Comparison of ENCODE assay signal across 8 cellular contexts in the genomic region with DNA sequence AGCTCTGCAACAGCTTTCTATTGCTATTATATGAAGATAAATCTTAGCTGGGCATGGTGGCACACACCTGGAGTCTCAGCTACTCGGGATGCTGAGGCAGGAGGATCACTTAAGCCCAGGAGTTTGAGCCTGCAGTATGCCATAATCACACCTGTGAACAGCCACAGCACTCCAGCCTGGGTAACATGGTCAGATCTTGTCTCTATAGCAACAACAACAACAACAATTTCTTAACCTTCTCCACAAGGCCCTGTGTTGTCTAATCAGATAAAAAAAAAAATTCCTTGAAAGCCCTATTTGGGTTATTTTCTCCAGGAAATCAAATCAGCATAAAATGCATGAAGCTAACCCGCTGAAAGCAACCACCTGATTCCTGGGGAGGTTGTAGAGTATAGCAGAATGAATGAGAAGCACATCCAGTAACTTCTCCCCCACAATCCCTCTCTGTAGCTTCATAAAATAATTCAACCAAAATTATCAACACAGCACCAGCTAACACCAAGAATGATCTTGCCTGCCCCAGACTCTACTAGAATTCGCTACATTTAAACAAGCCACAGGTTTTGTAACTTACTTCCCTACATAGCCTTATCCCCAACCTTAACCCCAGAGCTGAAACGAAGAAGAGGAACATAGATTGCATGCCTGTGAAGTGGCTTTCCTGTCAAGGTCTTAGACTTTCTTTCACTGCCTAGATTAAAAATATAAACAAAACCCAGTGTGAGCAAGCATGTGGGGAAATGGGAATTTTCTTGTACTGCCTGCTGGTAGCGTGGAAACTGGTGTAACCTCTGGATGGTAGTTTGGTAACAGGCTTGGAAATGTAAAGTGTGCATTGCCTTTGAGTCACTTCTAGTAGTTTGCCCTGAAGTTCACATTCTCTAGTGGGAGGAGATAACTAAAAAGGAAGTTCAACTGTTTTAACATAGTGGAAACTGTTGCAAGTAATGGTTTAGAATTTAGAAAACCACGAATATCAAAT. TPM values are rescaled to one million over a fixed set of nuclear protein-coding genes. Genes with fewer than 3 reads are reported as not detected.
DNase-seq lines count a peak whose midpoint lies in the region; ATAC-seq and TF ChIP-seq lines count a peak whose summit lies in the region.

No MANE protein-coding gene starts in this region.

- H3K9me3 ChIP-seq in DND-41 (ENCODE audit: insufficient read depth, low read length, severe bottlenecking) (no peaks in the 10 kb centered on the region), subcutaneous abdominal adipose tissue (ENCODE audit: control insufficient read depth in 5 of 5, low read length in 5 of 5) (no peaks in the 10 kb centered on the region)

- H3K27me3 ChIP-seq in DND-41 (ENCODE audit: insufficient read depth, low read length, poor library complexity) (no peaks in the 10 kb centered on the region), subcutaneous abdominal adipose tissue (ENCODE audit: control insufficient read depth in 5 of 5, insufficient read depth in 4 of 5, low read length in 5 of 5) (no peaks in the 10 kb centered on the region)

- peak overlapping the region in 3 of 4 donors; percentile 1 to 49 (median 43) for H3K4me3 Mint-ChIP-seq in IgD-negative memory B cell

- no peak for TF ChIP-seq CTCF in DND-41 (IDR thresholded peaks at IDR 0.05; ENCODE audit: borderline replicate concordance, extremely low read depth, low read length, poor library complexity, severe bottlenecking)
- TF ChIP-seq CTCF in cardiac fibroblast (IDR thresholded peaks at IDR 0.05; ENCODE audit: low read depth, low read length) = no peak

- no peaks in the 10 kb centered on the region for H3K9me3 Mint-ChIP-seq in IgD-negative memory B cell

- no peaks in the 10 kb centered on the region for H3K36me3 ChIP-seq in DND-41 (ENCODE audit: insufficient read depth, low read length)
- H3K36me3 ChIP-seq in subcutaneous abdominal adipose tissue (ENCODE audit: control insufficient read depth in 5 of 5, insufficient read depth in 5 of 5, low read length in 5 of 5) = no peaks in the 10 kb centered on the region

- DNase-seq in DND-41 = no peak
- peak; percentile 27 to 39 for DNase-seq in cardiac fibroblast (ENCODE audit: low read depth in 2 of 2)
- no peak for DNase-seq in glomerular visceral epithelial cell (ENCODE audit: extremely low spot score)
- DNase-seq in HuH-7 (ENCODE audit: low spot score) = no peak
- DNase-seq in ureter (ENCODE audit: low spot score) = no peak

- no peak overlapping the region for H3K4me2 ChIP-seq in DND-41 (ENCODE audit: insufficient read depth, low read length)

- H3K27ac ChIP-seq in DND-41 (ENCODE audit: low read length) (no peak overlapping the region), subcutaneous abdominal adipose tissue (ENCODE audit: low read depth, low read length) (peak overlapping the region; percentile 43)

- no peaks in the 10 kb centered on the region for H4K20me1 ChIP-seq in DND-41 (ENCODE audit: insufficient read depth, low read length)

- peaks cover 9% of the 10 kb centered on the region; the same call in 1 of the 2 replicates for H3K4me1 ChIP-seq in DND-41 (ENCODE audit: insufficient read depth, low read length)
- peaks cover 0 to 16% (median 7%) of the 10 kb centered on the region in 5 donors for H3K4me1 ChIP-seq in subcutaneous abdominal adipose tissue (ENCODE audit: control insufficient read depth in 5 of 5, insufficient read depth in 5 of 5, low read length in 5 of 5)

- peaks cover 12 to 24% (median 18%) of the 10 kb centered on the region in 3 donors for H3K4me1 Mint-ChIP-seq in IgD-negative memory B cell

- no peaks in the 10 kb centered on the region for H3K27me3 Mint-ChIP-seq in IgD-negative memory B cell

- H3K79me2 ChIP-seq in DND-41 (ENCODE audit: insufficient read depth, low read length) = no peaks in the 10 kb centered on the region

- H3K4me3 ChIP-seq in DND-41 (ENCODE audit: low read depth in 1 of 2, low read length in 2 of 2) (no peak overlapping the region), cardiac fibroblast (replicated peaks in 1 of 2; ENCODE audit: low read depth in 2 of 2, low read length in 2 of 2) (no peak overlapping the region), subcutaneous abdominal adipose tissue (ENCODE audit: low read depth in 1 of 5, low read length in 5 of 5) (no peak overlapping the region)

- peak overlapping the region; percentile 26 to 93 (median 47) for H3K27ac Mint-ChIP-seq in IgD-negative memory B cell

- H3K36me3 Mint-ChIP-seq in IgD-negative memory B cell = no peaks in the 10 kb centered on the region

- peak overlapping the region; percentile 12; the same call in 1 of the 2 replicates for H2AFZ ChIP-seq in DND-41 (ENCODE audit: low read depth, low read length)

- ATAC-seq in DND-41 (ENCODE audit: insufficient read depth, low read depth) = peak; percentile 64
- peak; percentile 71 for ATAC-seq in GM21423 (IDR thresholded peaks at IDR 0.05; ENCODE audit: unreplicated experiment)

- H3K9ac ChIP-seq in DND-41 (ENCODE audit: low read depth, low read length) = no peak overlapping the region
- peak overlapping the region in 1 of 5 donors; percentile 39 for H3K9ac ChIP-seq in subcutaneous abdominal adipose tissue (ENCODE audit: low read length in 5 of 5)

RNA-seq across cellular contexts. Expression of a gene that starts 6.0 kb away (rescaled TPM):
- polyA plus RNA-seq in IgD-negative memory B cell = 12.7 TPM
- total RNA-seq in ureter = 30.4 TPM

Comparison
In these comparisons a context has a peak if more than half of its experiments do, and no peak if none do; other contexts are left out.
1. DNase-seq: peak in cardiac fibroblast (2 of 2); none in DND-41 (single experiment), glomerular visceral epithelial cell (single experiment), HuH-7 (single experiment) and ureter (single experiment).